Comparison of ENCODE assay signal across 1 cellular context in the genomic region with DNA sequence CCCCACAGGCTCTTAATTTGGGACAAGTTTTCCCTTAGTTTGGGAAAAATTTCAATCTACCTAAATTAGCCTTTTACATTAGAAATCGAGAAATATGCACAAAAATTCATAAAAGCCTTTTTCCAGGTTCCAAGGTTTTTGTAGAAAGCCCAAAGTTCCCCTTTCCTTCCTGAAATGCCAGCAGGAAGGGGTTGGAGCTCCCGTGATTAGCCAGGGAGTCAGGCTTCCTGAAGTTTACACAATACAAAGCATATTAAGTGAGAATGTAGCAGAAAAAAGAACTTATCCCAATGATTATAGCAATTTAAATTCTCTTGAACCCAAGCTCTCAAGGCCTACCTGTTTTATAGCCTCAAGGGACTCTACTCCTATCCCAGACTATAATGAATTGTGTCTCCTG.
TF ChIP-seq lines count a peak whose summit lies in the region.

No MANE protein-coding gene starts in this region.

TF ChIP-seq in GM23338, 12 proteins besides CTCF, POLR2A, EP300 and RAD21:
- TF ChIP-seq, protein P1, sequence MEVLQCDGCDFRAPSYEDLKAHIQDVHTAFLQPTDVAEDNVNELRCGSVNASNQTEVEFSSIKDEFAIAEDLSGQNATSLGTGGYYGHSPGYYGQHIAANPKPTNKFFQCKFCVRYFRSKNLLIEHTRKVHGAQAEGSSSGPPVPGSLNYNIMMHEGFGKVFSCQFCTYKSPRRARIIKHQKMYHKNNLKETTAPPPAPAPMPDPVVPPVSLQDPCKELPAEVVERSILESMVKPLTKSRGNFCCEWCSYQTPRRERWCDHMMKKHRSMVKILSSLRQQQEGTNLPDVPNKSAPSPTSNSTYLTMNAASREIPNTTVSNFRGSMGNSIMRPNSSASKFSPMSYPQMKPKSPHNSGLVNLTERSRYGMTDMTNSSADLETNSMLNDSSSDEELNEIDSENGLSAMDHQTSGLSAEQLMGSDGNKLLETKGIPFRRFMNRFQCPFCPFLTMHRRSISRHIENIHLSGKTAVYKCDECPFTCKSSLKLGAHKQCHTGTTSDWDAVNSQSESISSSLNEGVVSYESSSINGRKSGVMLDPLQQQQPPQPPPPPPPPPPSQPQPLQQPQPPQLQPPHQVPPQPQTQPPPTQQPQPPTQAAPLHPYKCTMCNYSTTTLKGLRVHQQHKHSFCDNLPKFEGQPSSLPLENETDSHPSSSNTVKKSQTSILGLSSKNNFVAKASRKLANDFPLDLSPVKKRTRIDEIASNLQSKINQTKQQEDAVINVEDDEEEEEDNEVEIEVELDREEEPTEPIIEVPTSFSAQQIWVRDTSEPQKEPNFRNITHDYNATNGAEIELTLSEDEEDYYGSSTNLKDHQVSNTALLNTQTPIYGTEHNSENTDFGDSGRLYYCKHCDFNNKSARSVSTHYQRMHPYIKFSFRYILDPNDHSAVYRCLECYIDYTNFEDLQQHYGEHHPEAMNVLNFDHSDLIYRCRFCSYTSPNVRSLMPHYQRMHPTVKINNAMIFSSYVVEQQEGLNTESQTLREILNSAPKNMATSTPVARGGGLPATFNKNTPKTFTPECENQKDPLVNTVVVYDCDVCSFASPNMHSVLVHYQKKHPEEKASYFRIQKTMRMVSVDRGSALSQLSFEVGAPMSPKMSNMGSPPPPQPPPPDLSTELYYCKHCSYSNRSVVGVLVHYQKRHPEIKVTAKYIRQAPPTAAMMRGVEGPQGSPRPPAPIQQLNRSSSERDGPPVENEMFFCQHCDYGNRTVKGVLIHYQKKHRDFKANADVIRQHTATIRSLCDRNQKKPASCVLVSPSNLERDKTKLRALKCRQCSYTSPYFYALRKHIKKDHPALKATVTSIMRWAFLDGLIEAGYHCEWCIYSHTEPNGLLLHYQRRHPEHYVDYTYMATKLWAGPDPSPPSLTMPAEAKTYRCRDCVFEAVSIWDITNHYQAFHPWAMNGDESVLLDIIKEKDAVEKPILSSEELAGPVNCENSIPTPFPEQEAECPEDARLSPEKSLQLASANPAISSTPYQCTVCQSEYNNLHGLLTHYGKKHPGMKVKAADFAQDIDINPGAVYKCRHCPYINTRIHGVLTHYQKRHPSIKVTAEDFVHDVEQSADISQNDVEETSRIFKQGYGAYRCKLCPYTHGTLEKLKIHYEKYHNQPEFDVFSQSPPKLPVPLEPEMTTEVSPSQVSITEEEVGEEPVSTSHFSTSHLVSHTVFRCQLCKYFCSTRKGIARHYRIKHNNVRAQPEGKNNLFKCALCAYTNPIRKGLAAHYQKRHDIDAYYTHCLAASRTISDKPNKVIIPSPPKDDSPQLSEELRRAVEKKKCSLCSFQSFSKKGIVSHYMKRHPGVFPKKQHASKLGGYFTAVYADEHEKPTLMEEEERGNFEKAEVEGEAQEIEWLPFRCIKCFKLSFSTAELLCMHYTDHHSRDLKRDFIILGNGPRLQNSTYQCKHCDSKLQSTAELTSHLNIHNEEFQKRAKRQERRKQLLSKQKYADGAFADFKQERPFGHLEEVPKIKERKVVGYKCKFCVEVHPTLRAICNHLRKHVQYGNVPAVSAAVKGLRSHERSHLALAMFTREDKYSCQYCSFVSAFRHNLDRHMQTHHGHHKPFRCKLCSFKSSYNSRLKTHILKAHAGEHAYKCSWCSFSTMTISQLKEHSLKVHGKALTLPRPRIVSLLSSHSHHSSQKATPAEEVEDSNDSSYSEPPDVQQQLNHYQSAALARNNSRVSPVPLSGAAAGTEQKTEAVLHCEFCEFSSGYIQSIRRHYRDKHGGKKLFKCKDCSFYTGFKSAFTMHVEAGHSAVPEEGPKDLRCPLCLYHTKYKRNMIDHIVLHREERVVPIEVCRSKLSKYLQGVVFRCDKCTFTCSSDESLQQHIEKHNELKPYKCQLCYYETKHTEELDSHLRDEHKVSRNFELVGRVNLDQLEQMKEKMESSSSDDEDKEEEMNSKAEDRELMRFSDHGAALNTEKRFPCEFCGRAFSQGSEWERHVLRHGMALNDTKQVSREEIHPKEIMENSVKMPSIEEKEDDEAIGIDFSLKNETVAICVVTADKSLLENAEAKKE (CRISPR knock-in tag; IDR thresholded peaks at IDR 0.05) = no peak
- no peak for TF ChIP-seq JUNB (IDR thresholded peaks at IDR 0.05; ENCODE audit: unreplicated experiment)
- no peak for TF ChIP-seq ZNF331 (CRISPR knock-in tag; IDR thresholded peaks at IDR 0.05; ENCODE audit: low read depth)
- no peak for TF ChIP-seq EZH2 (IDR thresholded peaks at IDR 0.05; ENCODE audit: low read depth, unreplicated experiment)
- TF ChIP-seq, protein P2, sequence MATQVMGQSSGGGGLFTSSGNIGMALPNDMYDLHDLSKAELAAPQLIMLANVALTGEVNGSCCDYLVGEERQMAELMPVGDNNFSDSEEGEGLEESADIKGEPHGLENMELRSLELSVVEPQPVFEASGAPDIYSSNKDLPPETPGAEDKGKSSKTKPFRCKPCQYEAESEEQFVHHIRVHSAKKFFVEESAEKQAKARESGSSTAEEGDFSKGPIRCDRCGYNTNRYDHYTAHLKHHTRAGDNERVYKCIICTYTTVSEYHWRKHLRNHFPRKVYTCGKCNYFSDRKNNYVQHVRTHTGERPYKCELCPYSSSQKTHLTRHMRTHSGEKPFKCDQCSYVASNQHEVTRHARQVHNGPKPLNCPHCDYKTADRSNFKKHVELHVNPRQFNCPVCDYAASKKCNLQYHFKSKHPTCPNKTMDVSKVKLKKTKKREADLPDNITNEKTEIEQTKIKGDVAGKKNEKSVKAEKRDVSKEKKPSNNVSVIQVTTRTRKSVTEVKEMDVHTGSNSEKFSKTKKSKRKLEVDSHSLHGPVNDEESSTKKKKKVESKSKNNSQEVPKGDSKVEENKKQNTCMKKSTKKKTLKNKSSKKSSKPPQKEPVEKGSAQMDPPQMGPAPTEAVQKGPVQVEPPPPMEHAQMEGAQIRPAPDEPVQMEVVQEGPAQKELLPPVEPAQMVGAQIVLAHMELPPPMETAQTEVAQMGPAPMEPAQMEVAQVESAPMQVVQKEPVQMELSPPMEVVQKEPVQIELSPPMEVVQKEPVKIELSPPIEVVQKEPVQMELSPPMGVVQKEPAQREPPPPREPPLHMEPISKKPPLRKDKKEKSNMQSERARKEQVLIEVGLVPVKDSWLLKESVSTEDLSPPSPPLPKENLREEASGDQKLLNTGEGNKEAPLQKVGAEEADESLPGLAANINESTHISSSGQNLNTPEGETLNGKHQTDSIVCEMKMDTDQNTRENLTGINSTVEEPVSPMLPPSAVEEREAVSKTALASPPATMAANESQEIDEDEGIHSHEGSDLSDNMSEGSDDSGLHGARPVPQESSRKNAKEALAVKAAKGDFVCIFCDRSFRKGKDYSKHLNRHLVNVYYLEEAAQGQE (IDR thresholded peaks at IDR 0.05; ENCODE audit: unreplicated experiment) = no peak
- TF ChIP-seq, protein P3, sequence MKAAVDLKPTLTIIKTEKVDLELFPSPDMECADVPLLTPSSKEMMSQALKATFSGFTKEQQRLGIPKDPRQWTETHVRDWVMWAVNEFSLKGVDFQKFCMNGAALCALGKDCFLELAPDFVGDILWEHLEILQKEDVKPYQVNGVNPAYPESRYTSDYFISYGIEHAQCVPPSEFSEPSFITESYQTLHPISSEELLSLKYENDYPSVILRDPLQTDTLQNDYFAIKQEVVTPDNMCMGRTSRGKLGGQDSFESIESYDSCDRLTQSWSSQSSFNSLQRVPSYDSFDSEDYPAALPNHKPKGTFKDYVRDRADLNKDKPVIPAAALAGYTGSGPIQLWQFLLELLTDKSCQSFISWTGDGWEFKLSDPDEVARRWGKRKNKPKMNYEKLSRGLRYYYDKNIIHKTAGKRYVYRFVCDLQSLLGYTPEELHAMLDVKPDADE (IDR thresholded peaks at IDR 0.05) = no peak
- no peak for TF ChIP-seq STAT1 (IDR thresholded peaks at IDR 0.05; ENCODE audit: unreplicated experiment)
- TF ChIP-seq POLR2AphosphoS5 (IDR thresholded peaks at IDR 0.05; ENCODE audit: low read depth) = no peak
- no peak for TF ChIP-seq NANOG (IDR thresholded peaks at IDR 0.05; ENCODE audit: borderline replicate concordance)
- TF ChIP-seq ZNF114 (CRISPR knock-in tag; IDR thresholded peaks at IDR 0.05) = no peak
- TF ChIP-seq CREB1 (CRISPR knock-in tag; IDR thresholded peaks at IDR 0.05; ENCODE audit: low read depth) = no peak
- TF ChIP-seq EZH2phosphoT487 (IDR thresholded peaks at IDR 0.05; ENCODE audit: unreplicated experiment) = no peak
